In the genomic region with DNA sequence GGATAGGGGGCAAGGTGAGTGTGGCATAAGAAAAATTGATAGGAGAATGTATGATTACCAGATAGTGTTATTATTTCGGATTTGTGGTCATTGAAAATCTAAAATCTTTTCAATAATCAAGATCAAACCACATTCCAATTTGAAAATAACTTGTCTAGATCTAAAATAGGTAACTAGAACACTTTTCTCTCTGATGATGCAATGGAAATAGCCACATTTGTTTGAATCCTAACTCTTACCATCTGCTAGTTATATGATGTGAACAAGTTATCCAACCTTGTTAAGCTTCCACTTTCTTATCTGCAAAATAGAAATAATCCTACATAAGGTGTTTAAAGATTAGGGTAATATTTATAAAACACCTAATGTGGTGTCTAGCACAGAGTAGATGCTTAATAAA, we compare ENCODE assay signal across 19 cellular contexts.
"Had no signal": no experiment of that assay in that cellular context is flagged by ENCODE, and none has a peak within 500 bp of the region (broad histone marks: within the 10 kb centered on the region; RNA-seq: fewer than 3 reads in every experiment).

No MANE protein-coding gene starts in this region.

- H3K27me3 Mint-ChIP-seq: activated CD4-positive, alpha-beta memory T cell treated with anti-CD3 and anti-CD28 coated beads for 36 hours; activated T-cell treated with anti-CD3 and anti-CD28 coated beads, Interleukin-2, amount 50 U/mL, for 24 hours; stimulated activated naive CD8-positive, alpha-beta T cell treated with anti-CD3 and anti-CD28 coated beads, Interleukin-15, Interleukin-2, amounts not matched to agents 100 ng/mL and 50 ng/mL, for 24 hours had no signal

- H3K27ac ChIP-seq: ascending aorta, coronary artery, left lung, vagina had no signal

- H3K27me3 ChIP-seq: ascending aorta, left lung, vagina had no signal

- ATAC-seq: left lung, WTC11 had no signal

- DNase-seq: activated CD4-positive, alpha-beta memory T cell treated with anti-CD3 and anti-CD28 coated beads for 36 hours; activated CD4-positive, alpha-beta T cell treated with anti-CD3 and anti-CD28 coated beads for 4 hours; activated naive CD4-positive, alpha-beta T cell treated with anti-CD3 and anti-CD28 coated beads for 36 hours; activated T-cell treated with anti-CD3 and anti-CD28 coated beads, Interleukin-2, amount 50 U/mL, for 24 hours; foreskin melanocyte; glutamatergic neuron; hypothalamus; kidney; left lung; midbrain; nucleus accumbens; posterior cingulate gyrus; retina had no signal

- H3K4me3 ChIP-seq: ascending aorta, coronary artery, left lung, vagina had no signal

- H3K4me3 Mint-ChIP-seq: activated CD4-positive, alpha-beta memory T cell treated with anti-CD3 and anti-CD28 coated beads for 36 hours; activated naive CD4-positive, alpha-beta T cell treated with anti-CD3 and anti-CD28 coated beads for 36 hours; WTC11 had no signal

- FAIRE-seq: kidney had no signal

- H3K9me3 ChIP-seq: ascending aorta, left lung, vagina had no signal

- H3K9me3 Mint-ChIP-seq: activated CD4-positive, alpha-beta memory T cell treated with anti-CD3 and anti-CD28 coated beads for 36 hours; activated naive CD4-positive, alpha-beta T cell treated with anti-CD3 and anti-CD28 coated beads for 36 hours; activated T-cell treated with anti-CD3 and anti-CD28 coated beads, Interleukin-2, amount 50 U/mL, for 24 hours; nephron; stimulated activated naive CD8-positive, alpha-beta T cell treated with anti-CD3 and anti-CD28 coated beads, Interleukin-15, Interleukin-2, amounts not matched to agents 100 ng/mL and 50 ng/mL, for 24 hours; WTC11 had no signal

- H3K27ac Mint-ChIP-seq: activated CD4-positive, alpha-beta memory T cell treated with anti-CD3 and anti-CD28 coated beads for 36 hours; activated naive CD4-positive, alpha-beta T cell treated with anti-CD3 and anti-CD28 coated beads for 36 hours; activated T-cell treated with anti-CD3 and anti-CD28 coated beads, Interleukin-2, amount 50 U/mL, for 24 hours; stimulated activated naive CD8-positive, alpha-beta T cell treated with anti-CD3 and anti-CD28 coated beads, Interleukin-15, Interleukin-2, amounts not matched to agents 100 ng/mL and 50 ng/mL, for 24 hours had no signal
